Comparison of ENCODE assay signal across 1 cellular context in genomic region chr4:3299122-3299521, GRCh38.
TF ChIP-seq lines count a peak whose summit lies in the region.

No MANE protein-coding gene starts in this region.

TF ChIP-seq in HepG2, 621 proteins besides CTCF, POLR2A, EP300 and RAD21:
- TF ChIP-seq, protein P1, sequence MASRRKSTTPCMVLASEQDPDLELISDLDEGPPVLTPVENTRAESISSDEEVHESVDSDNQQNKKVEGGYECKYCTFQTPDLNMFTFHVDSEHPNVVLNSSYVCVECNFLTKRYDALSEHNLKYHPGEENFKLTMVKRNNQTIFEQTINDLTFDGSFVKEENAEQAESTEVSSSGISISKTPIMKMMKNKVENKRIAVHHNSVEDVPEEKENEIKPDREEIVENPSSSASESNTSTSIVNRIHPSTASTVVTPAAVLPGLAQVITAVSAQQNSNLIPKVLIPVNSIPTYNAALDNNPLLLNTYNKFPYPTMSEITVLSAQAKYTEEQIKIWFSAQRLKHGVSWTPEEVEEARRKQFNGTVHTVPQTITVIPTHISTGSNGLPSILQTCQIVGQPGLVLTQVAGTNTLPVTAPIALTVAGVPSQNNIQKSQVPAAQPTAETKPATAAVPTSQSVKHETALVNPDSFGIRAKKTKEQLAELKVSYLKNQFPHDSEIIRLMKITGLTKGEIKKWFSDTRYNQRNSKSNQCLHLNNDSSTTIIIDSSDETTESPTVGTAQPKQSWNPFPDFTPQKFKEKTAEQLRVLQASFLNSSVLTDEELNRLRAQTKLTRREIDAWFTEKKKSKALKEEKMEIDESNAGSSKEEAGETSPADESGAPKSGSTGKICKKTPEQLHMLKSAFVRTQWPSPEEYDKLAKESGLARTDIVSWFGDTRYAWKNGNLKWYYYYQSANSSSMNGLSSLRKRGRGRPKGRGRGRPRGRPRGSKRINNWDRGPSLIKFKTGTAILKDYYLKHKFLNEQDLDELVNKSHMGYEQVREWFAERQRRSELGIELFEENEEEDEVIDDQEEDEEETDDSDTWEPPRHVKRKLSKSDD (CRISPR knock-in tag; IDR thresholded peaks at IDR 0.05; ENCODE audit: low read depth): no peak
- TF ChIP-seq HDAC1 (CRISPR knock-in tag; IDR thresholded peaks at IDR 0.05): no peak
